8 cellular contexts compared by ENCODE assay signal in the genomic region with DNA sequence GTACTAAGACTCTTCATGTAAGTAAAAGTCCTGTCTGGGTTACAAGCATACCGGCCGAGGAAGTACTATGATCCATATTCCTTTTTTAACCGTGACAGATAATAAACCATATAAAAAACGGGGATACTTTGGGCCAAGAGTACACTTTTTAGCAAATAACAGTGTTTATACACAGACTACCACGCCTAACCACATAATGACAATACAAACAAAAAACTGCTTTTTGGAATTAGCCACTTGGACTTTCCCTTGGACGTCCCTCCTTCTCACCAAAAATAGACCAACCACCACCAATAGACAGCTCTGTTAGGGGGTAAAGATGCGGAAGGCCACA. TPM values are rescaled to one million over a fixed set of nuclear protein-coding genes. Genes with fewer than 3 reads are reported as not detected.
A peak's percentile ranks its signal among the peaks of the same experiment; 100 is the strongest.
DNase-seq lines count a peak whose midpoint lies in the region; ATAC-seq, FAIRE-seq and TF ChIP-seq lines count a peak whose summit lies in the region.

No MANE protein-coding gene starts in this region.

- ATAC-seq in GM12878 = no peak
- no peak for ATAC-seq in memory B cell (ENCODE audit: low read depth)
- no peak for ATAC-seq in upper lobe of left lung (ENCODE audit: low FRiP score in 2 of 2)
- ATAC-seq in HG03354 (IDR thresholded peaks at IDR 0.05; ENCODE audit: poor library complexity, severe bottlenecking, unreplicated experiment) = no peak

- peaks cover 7% of the 10 kb centered on the region for H3K27me3 Mint-ChIP-seq in activated naive CD4-positive, alpha-beta T cell treated with anti-CD3 and anti-CD28 coated beads, Interleukin-2, amount 50 U/mL, for 24 hours
- peaks cover 2% of the 10 kb centered on the region for H3K27me3 Mint-ChIP-seq in memory B cell

- CTCF ChIA-PET in GM12878 (lab: Yijun Ruan, JAX) = interaction anchor here (0.5 kb wide), 1 partner anchor 50 kb away, joined by 3 read pairs; no protein-coding TSS in a partner anchor

- BruUV-seq in GM12878 (replicated peaks; lab: Mats Ljungman, UMichigan) = no TSS peak

- H3K4me3 ChIP-seq in GM12878 (peak overlapping the region; percentile 93), upper lobe of left lung (peak overlapping the region; percentile 83 to 98 (median 89))

- no peaks in the 10 kb centered on the region for H3K9me3 Mint-ChIP-seq in activated naive CD4-positive, alpha-beta T cell treated with anti-CD3 and anti-CD28 coated beads, Interleukin-2, amount 50 U/mL, for 24 hours
- H3K9me3 Mint-ChIP-seq in memory B cell = no peaks in the 10 kb centered on the region

- TF ChIP-seq POLR2A in GM12878 (IDR thresholded peaks at IDR 0.05; ENCODE audit: low read depth, low read length) (no peak), upper lobe of left lung (IDR thresholded peaks at IDR 0.05) (no peak)

- H3K9me3 ChIP-seq in GM12878 (replicated peaks; ENCODE audit: control insufficient read depth, insufficient read depth, low read length) (no peaks in the 10 kb centered on the region; the same call in 2 of the 3 replicates), upper lobe of left lung (no peaks in the 10 kb centered on the region)

- peak overlapping the region; percentile 75 for H3K4me2 ChIP-seq in GM12878 (ENCODE audit: control insufficient read depth, insufficient read depth)

- TF ChIP-seq EP300 in GM12878 (IDR thresholded peaks at IDR 0.05; ENCODE audit: borderline replicate concordance in 1 of 2, control insufficient read depth in 1 of 2, low read depth in 2 of 2, low read length in 2 of 2) (no peak), upper lobe of left lung (IDR thresholded peaks at IDR 0.05) (no peak)

- peak overlapping the region; percentile 95 for H3K27ac Mint-ChIP-seq in activated naive CD4-positive, alpha-beta T cell treated with anti-CD3 and anti-CD28 coated beads, Interleukin-2, amount 50 U/mL, for 24 hours
- H3K27ac Mint-ChIP-seq in memory B cell = peak overlapping the region; percentile 93

- RAD21 ChIA-PET in GM12878 (lab: Charles Lee; ENCODE audit: unreplicated experiment) = interaction anchor here (0.9 kb wide), 1 partner anchor 20 kb away, joined by 3 read pairs; no protein-coding TSS in a partner anchor

- SMC1A ChIA-PET in GM12878 (lab: Charles Lee; ENCODE audit: uncharacterized antibody, unreplicated experiment) = interaction anchor here (0.9 kb wide), 1 partner anchor 43 kb away, joined by 3 read pairs; no protein-coding TSS in a partner anchor

- peak overlapping the region; percentile 86 for H3K27ac ChIP-seq in GM12878 (ENCODE audit: control insufficient read depth, insufficient read depth)
- peak overlapping the region; percentile 73 to 86 (median 78) for H3K27ac ChIP-seq in upper lobe of left lung

- H3K4me1 ChIP-seq in GM12878 (ENCODE audit: control insufficient read depth, insufficient read depth, low read length) (peaks cover 3% of the 10 kb centered on the region; the same call in 1 of the 2 replicates), upper lobe of left lung (peaks cover 25 to 44% (median 27%) of the 10 kb centered on the region in 4 donors)

- peak overlapping the region; percentile 93 for H3K4me3 Mint-ChIP-seq in activated naive CD4-positive, alpha-beta T cell treated with anti-CD3 and anti-CD28 coated beads, Interleukin-2, amount 50 U/mL, for 24 hours
- H3K4me3 Mint-ChIP-seq in memory B cell = peak overlapping the region; percentile 99

- under 1% methylated on average over 7 of the region's 7 CpGs for WGBS in GM12878 (ENCODE audit: insufficient coverage, insufficient replicate concordance, low lambda C conversion rate, missing lambda C conversion rate)
- WGBS in upper lobe of left lung, 2 donors = 11 to 15% methylated on average over 7 of the region's 7 CpGs

- FAIRE-seq in GM12878 (lab: Jason Lieb, UNC) = no peak

- TF ChIP-seq CTCF in GM12878 (IDR thresholded peaks at IDR 0.05 in 2 of 3, conservative IDR thresholded peaks at IDR 0.05 in 1 of 3; ENCODE audit: control insufficient read depth in 2 of 3, extremely low read depth in 1 of 3, insufficient read depth in 1 of 3, low read depth in 3 of 3, low read length in 3 of 3) (no peak), upper lobe of left lung (IDR thresholded peaks at IDR 0.05) (no peak)

- intact Hi-C loops in GM12878 (cut with micrococcal nuclease; ENCODE audit: unreplicated experiment) = no loop called here

- H3K27me3 ChIP-seq in GM12878 (replicated peaks in 1 of 2; ENCODE audit: control insufficient read depth in 2 of 2, insufficient read depth in 2 of 2, low read length in 1 of 2) (no peaks in the 10 kb centered on the region), upper lobe of left lung (no peaks in the 10 kb centered on the region)

- DNase-seq in activated naive CD4-positive, alpha-beta T cell (lab: John Stamatoyannopoulos, UW) = no peak
- DNase-seq in GM12878 (ENCODE audit: low read depth, low spot score) (no peak), memory B cell (ENCODE audit: low spot score in 2 of 2) (no peak), upper lobe of left lung (no peak), AG08395 (ENCODE audit: low spot score) (no peak), superior temporal gyrus (ENCODE audit: extremely low spot score) (no peak)

- H3K36me3 Mint-ChIP-seq in activated naive CD4-positive, alpha-beta T cell treated with anti-CD3 and anti-CD28 coated beads, Interleukin-2, amount 50 U/mL, for 24 hours = peaks cover 6% of the 10 kb centered on the region
- peaks cover 13% of the 10 kb centered on the region for H3K36me3 Mint-ChIP-seq in memory B cell

- H3K9ac ChIP-seq in GM12878 (ENCODE audit: control insufficient read depth, insufficient read depth, low read length) = peak overlapping the region; percentile 72

- TF ChIP-seq RAD21 in GM12878 (IDR thresholded peaks at IDR 0.05; ENCODE audit: insufficient read depth, low read depth, low read length) = no peak

- peaks cover 36% of the 10 kb centered on the region for H3K79me2 ChIP-seq in GM12878 (ENCODE audit: control insufficient read depth, insufficient read depth, low read length)

- in situ Hi-C loops in GM12878 (cut with MboI) = no loop called here

- H3K4me1 Mint-ChIP-seq in activated naive CD4-positive, alpha-beta T cell treated with anti-CD3 and anti-CD28 coated beads, Interleukin-2, amount 50 U/mL, for 24 hours = peaks cover 49% of the 10 kb centered on the region
- H3K4me1 Mint-ChIP-seq in memory B cell = peaks cover 27% of the 10 kb centered on the region

- no peaks in the 10 kb centered on the region for H4K20me1 ChIP-seq in GM12878 (ENCODE audit: control insufficient read depth, insufficient read depth)

- POLR2A ChIA-PET in GM12878 (lab: Charles Lee) = interaction anchor here (0.7 to 1.5 kb wide), 2 partner anchors 20 to 47 kb away, joined by 3 to 4 read pairs; no protein-coding TSS in a partner anchor

- peak overlapping the region; percentile 95 for H2AFZ ChIP-seq in GM12878 (ENCODE audit: control insufficient read depth, low read depth, low read length)

- H3K36me3 ChIP-seq in GM12878 (ENCODE audit: control insufficient read depth in 2 of 2, insufficient read depth in 2 of 2, low read length in 1 of 2) (no peaks in the 10 kb centered on the region), upper lobe of left lung (no peaks in the 10 kb centered on the region)

TF ChIP-seq in GM12878, 131 proteins besides CTCF, POLR2A, EP300 and RAD21:
- TF ChIP-seq PML (IDR thresholded peaks at IDR 0.05; ENCODE audit: low read length) = no peak
- no peak for TF ChIP-seq EGR1 (IDR thresholded peaks at IDR 0.05; ENCODE audit: borderline replicate concordance in 1 of 2, low read depth in 2 of 2, low read length in 2 of 2)
- TF ChIP-seq, protein P1, sequence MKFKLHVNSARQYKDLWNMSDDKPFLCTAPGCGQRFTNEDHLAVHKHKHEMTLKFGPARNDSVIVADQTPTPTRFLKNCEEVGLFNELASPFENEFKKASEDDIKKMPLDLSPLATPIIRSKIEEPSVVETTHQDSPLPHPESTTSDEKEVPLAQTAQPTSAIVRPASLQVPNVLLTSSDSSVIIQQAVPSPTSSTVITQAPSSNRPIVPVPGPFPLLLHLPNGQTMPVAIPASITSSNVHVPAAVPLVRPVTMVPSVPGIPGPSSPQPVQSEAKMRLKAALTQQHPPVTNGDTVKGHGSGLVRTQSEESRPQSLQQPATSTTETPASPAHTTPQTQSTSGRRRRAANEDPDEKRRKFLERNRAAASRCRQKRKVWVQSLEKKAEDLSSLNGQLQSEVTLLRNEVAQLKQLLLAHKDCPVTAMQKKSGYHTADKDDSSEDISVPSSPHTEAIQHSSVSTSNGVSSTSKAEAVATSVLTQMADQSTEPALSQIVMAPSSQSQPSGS (IDR thresholded peaks at IDR 0.05; ENCODE audit: low read length) = peak; percentile 24; the same call in 1 of the 2 replicates
- no peak for TF ChIP-seq SP1 (IDR thresholded peaks at IDR 0.05; ENCODE audit: low read depth, low read length)
- TF ChIP-seq RBBP5 (conservative IDR thresholded peaks at IDR 0.05) = no peak
- no peak for TF ChIP-seq CHD1 (IDR thresholded peaks at IDR 0.05; ENCODE audit: low read depth, low read length)
- TF ChIP-seq RUNX3 (IDR thresholded peaks at IDR 0.05; ENCODE audit: low read length) = peak; percentile 56
- TF ChIP-seq ATF7 (IDR thresholded peaks at IDR 0.05; ENCODE audit: low read depth) = 0 out of 2 replicates have a peak, but pooled peaks have one; percentile 7
- 0 out of 2 replicates have a peak, but pooled peaks have one; percentile 47 for TF ChIP-seq MEF2A (IDR thresholded peaks at IDR 0.05; ENCODE audit: insufficient read depth, low read depth, low read length)

RNA-seq across cellular contexts. Expression of a gene that starts 0.8 kb away (rescaled TPM):
- 78.8 and 81.4 TPM in 2 replicates for total RNA-seq in GM12878 (2013; cell fraction: nucleolus; rRNA removed)
- total RNA-seq in GM12878 (2014; rRNA removed) (14.6 and 14.8 TPM in 2 replicates), GM12878 (2014; rRNA removed; fragmentation: Illumina TruSeq; extraction: Trizol) (22.9 and 23.6 TPM in 2 replicates), GM12878 (2021) (13.9 and 14.6 TPM in 2 replicates), upper lobe of left lung (10 to 100 TPM; 10.8 to 39.8 (median 26.5) TPM)
- 4.5 TPM for polyA plus RNA-seq in GM12878 (2011; ENCODE audit: low read depth)
- polyA plus RNA-seq in GM12878 (2011; rRNA removed) (20.5 and 28.2 TPM in 2 replicates), GM12878 (2014; fragmentation: Illumina TruSeq; extraction: Trizol) (19.3 and 22.1 TPM in 2 replicates), GM12878 (2014; fragmentation: Nextera tagmentation; extraction: Ambion mirVana) (10 to 100 TPM; 12.0 to 15.4 TPM), GM12878 (2014; rRNA removed) (10.3 and 13.7 TPM in 2 replicates), GM12878 (2016; fragmentation: Nextera tagmentation; extraction: Ambion mirVana) (10 to 100 TPM; 16.1 to 17.9 TPM)
- polyA plus RNA-seq in GM12878 (2011; cell fraction: cytosol; rRNA removed) = 5.6 and 6.1 TPM in 2 replicates
- 35.5 and 40.2 TPM in 2 replicates for polyA plus RNA-seq in GM12878 (2011; cell fraction: nucleus; rRNA removed)
- polyA plus RNA-seq in GM12878 (2012) = 11.0 and 11.4 TPM in 2 replicates
- polyA minus RNA-seq in GM12878 (2011; rRNA and poly(A)+ RNA removed) = 10.8 and 12.8 TPM in 2 replicates
- 2.9 and 7.0 TPM in 2 replicates for polyA minus RNA-seq in GM12878 (2011; cell fraction: cytosol; rRNA and poly(A)+ RNA removed)
- 33.9 and 41.4 TPM in 2 replicates for polyA minus RNA-seq in GM12878 (2011; cell fraction: nucleus; rRNA and poly(A)+ RNA removed)
